ENCODE assay signal across 18 cellular contexts in genomic region chr2:130729311-130730299, GRCh38. TPM values are rescaled to one million over a fixed set of nuclear protein-coding genes. Genes with fewer than 3 reads are reported as not detected.
DNase-seq lines count a peak whose midpoint lies in the region; ATAC-seq and TF ChIP-seq lines count a peak whose summit lies in the region.
"Had no signal": no experiment of that assay in that cellular context is flagged by ENCODE, and none has a peak within 500 bp of the region (broad histone marks: within the 10 kb centered on the region; RNA-seq: fewer than 3 reads in every experiment).

No MANE protein-coding gene starts in this region.

- H3K4me1 ChIP-seq in thyroid gland: peaks cover 9 to 17% of the 10 kb centered on the region in 2 donors
- peaks cover 8% of the 10 kb centered on the region for H3K4me1 ChIP-seq in colonic mucosa

- H3K27ac Mint-ChIP-seq in effector memory CD8-positive, alpha-beta T cell: peak overlapping the region; percentile 8 to 94
- H3K27ac Mint-ChIP-seq: activated naive CD8-positive, alpha-beta T cell treated with anti-CD3 and anti-CD28 coated beads, Interleukin-2, amount 50 U/mL, for 24 hours had no signal

- no peaks in the 10 kb centered on the region for H3K27me3 Mint-ChIP-seq in effector memory CD8-positive, alpha-beta T cell
- H3K27me3 Mint-ChIP-seq: T-cell had no signal

- no peak overlapping the region for H3K9ac ChIP-seq in colonic mucosa (ENCODE audit: low read depth in 2 of 2, low read length in 2 of 2)

- H3K27me3 ChIP-seq in thyroid gland: no peaks in the 10 kb centered on the region
- H3K27me3 ChIP-seq in colonic mucosa: no peaks in the 10 kb centered on the region
- H3K27me3 ChIP-seq: upper lobe of left lung had no signal

- peak; percentile 63 for DNase-seq in activated effector memory CD4-positive, alpha-beta T cell treated with anti-CD3 and anti-CD28 coated beads, Interleukin-2, amount 50 U/mL, for 16 hours
- no peak for DNase-seq in activated effector memory CD4-positive, alpha-beta T cell treated with Interleukin-2 at 50 U/mL for 16 hours
- peak; percentile 10 for DNase-seq in NCI-H2081 treated with DMSO at 0.1 percent for 48 hours (lab: John Stamatoyannopoulos, UW)
- no peak for DNase-seq in effector memory CD8-positive, alpha-beta T cell
- peak; percentile 20 to 24 for DNase-seq in thyroid gland
- no peak for DNase-seq in mucosa of gallbladder (ENCODE audit: low spot score)
- DNase-seq in colonic mucosa: no peak
- no peak for DNase-seq in 8988T
- DNase-seq: activated naive CD8-positive, alpha-beta T cell treated with anti-CD3 and anti-CD28 coated beads, Interleukin-2, amount 50 U/mL, for 24 hours; IMR-90; NCI-H774 had no signal

- H3K9me3 ChIP-seq in thyroid gland: no peaks in the 10 kb centered on the region
- no peaks in the 10 kb centered on the region for H3K9me3 ChIP-seq in colonic mucosa
- H3K9me3 ChIP-seq: HAP-1, upper lobe of left lung had no signal

- H3K36me3 ChIP-seq in thyroid gland (no peaks in the 10 kb centered on the region), colonic mucosa (no peaks in the 10 kb centered on the region)
- H3K36me3 ChIP-seq: HAP-1, upper lobe of left lung had no signal

- H3K36me3 Mint-ChIP-seq in effector memory CD8-positive, alpha-beta T cell (ENCODE audit: insufficient read depth): peaks cover 17% of the 10 kb centered on the region
- H3K36me3 Mint-ChIP-seq: T-cell had no signal

- H3K4me3 ChIP-seq in thyroid gland (replicated peaks in 1 of 3) (no peak overlapping the region), colonic mucosa (no peak overlapping the region)
- H3K4me3 ChIP-seq: HAP-1, lung, upper lobe of left lung had no signal

- ATAC-seq in effector memory CD8-positive, alpha-beta T cell (replicated peaks): no peak
- ATAC-seq: activated naive CD8-positive, alpha-beta T cell treated with anti-CD3 and anti-CD28 coated beads, Interleukin-2, amount 50 U/mL, for 24 hours; T-cell had no signal

- H3K4me3 Mint-ChIP-seq in effector memory CD8-positive, alpha-beta T cell: peak overlapping the region; percentile 17 to 43
- H3K4me3 Mint-ChIP-seq: activated naive CD8-positive, alpha-beta T cell treated with anti-CD3 and anti-CD28 coated beads, Interleukin-2, amount 50 U/mL, for 24 hours had no signal

- 83 to 86% methylated on average over 12 to 16 of the region's 17 CpGs for whole genome bisulfite sequencing in thyroid gland, 2 donors

- H3K4me1 Mint-ChIP-seq in effector memory CD8-positive, alpha-beta T cell (ENCODE audit: low read depth in 2 of 2): peaks cover 9 to 19% of the 10 kb centered on the region in 2 donors

- peaks cover 0 to 12% of the 10 kb centered on the region in 2 donors for H3K9me3 Mint-ChIP-seq in effector memory CD8-positive, alpha-beta T cell

- no peak for TF ChIP-seq POLR2A in thyroid gland (IDR thresholded peaks at IDR 0.05)

- no peak for TF ChIP-seq CTCF in thyroid gland (IDR thresholded peaks at IDR 0.05)
- TF ChIP-seq CTCF in colonic mucosa (IDR thresholded peaks at IDR 0.05): no peak

- intact Hi-C loops in thyroid gland (cut with DNase I) (no loop called here), colonic mucosa (cut with DNase I) (no loop called here)

- no peak overlapping the region for H3K27ac ChIP-seq in thyroid gland
- H3K27ac ChIP-seq in colonic mucosa: no peak overlapping the region
- H3K27ac ChIP-seq: upper lobe of left lung had no signal

RNA-seq across cellular contexts. Expression of gene GPR148, which starts 0.7 kb away (rescaled TPM):
- total RNA-seq in thyroid gland (not detected), mucosa of gallbladder (not detected), colonic mucosa (not detected)
- total RNA-seq: chondrocyte, endothelial cell of umbilical vein, frontal cortex, IMR-90, lung, T-cell, upper lobe of left lung had no signal

RNA-seq across cellular contexts. Expression of gene AMER3, which starts 25.7 kb away (rescaled TPM):
- total RNA-seq in thyroid gland (under 1 TPM in 1 of 4 donors, not detected in 3; 0.08 TPM), mucosa of gallbladder (0.03 TPM), colonic mucosa (under 1 TPM; 0.27 to 0.56 TPM)
- total RNA-seq: chondrocyte, endothelial cell of umbilical vein, IMR-90, T-cell, upper lobe of left lung had no signal

Comparison
In these comparisons a context has a peak if more than half of its experiments do, and no peak if none do; other contexts are left out.
1. DNase-seq: peak in activated effector memory CD4-positive, alpha-beta T cell treated with anti-CD3 and anti-CD28 coated beads, Interleukin-2, amount 50 U/mL, for 16 hours (single experiment), NCI-H2081 treated with DMSO at 0.1 percent for 48 hours (single experiment) and thyroid gland (2 of 2); none in activated effector memory CD4-positive, alpha-beta T cell treated with Interleukin-2 at 50 U/mL for 16 hours (single experiment), effector memory CD8-positive, alpha-beta T cell (0 of 3), mucosa of gallbladder (single experiment), colonic mucosa (single experiment) and 8988T (single experiment).